Comparison of ENCODE assay signal across 26 cellular contexts in the genomic region with DNA sequence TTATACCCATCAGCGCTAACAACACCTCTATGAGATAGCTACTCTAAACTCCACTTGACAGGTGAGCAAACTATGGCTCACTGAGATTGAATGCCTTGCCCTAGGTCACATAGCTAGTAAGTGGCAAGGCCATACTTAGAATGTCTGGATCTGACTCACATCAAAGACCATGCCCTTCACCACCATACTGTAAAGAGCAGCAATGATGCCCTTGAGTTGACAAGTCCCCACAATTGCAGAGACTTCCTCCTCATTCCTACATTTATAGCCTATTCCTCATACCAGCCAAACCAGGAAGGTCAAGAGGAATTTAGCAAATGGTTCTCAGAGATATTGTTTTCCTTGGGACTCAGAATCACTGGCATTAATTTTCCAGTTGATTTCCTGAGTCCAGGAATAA.
"Had no signal": no experiment of that assay in that cellular context is flagged by ENCODE, and none has a peak within 500 bp of the region (broad histone marks: within the 10 kb centered on the region; RNA-seq: fewer than 3 reads in every experiment).

No MANE protein-coding gene starts in this region.

- H3K79me2 ChIP-seq: hepatocyte, parathyroid adenoma had no signal

- DNase-seq: heart right ventricle; islet precursor cell; left cardiac atrium; left ventricle myocardium inferior; naive B cell; natural killer cell; nephron progenitor cell; occipital lobe; psoas muscle; right lobe of liver; stimulated activated CD4-positive, alpha-beta T cell treated with anti-CD3 and anti-CD28 coated beads, Interleukin-12 subunit alpha, Interleukin-12 subunit beta, amount 100 ng/mL, for 4 hours; stimulated activated CD4-positive, alpha-beta T cell treated with anti-CD3 and anti-CD28 coated beads, Interleukin-15, amount 100 ng/mL, for 24 hours; stimulated activated CD4-positive, alpha-beta T cell treated with anti-CD3 and anti-CD28 coated beads, Interleukin-2, amount 100 ng/mL, for 24 hours; stimulated activated CD4-positive, alpha-beta T cell treated with anti-CD3 and anti-CD28 coated beads, Interleukin-4, amount 100 ng/mL, for 1 hour; stimulated activated naive CD4-positive, alpha-beta T cell; tibial artery; upper lobe of right lung had no signal

- H3K36me3 ChIP-seq: heart right ventricle, left ventricle myocardium inferior, neural progenitor cell, neutrophil, right atrium auricular region, right lobe of liver, suprapubic skin, thoracic aorta, tibial artery, upper lobe of right lung had no signal

- H3K4me2 ChIP-seq: hepatocyte, neural progenitor cell had no signal

- H3K4me3 ChIP-seq: heart right ventricle, hepatocyte, left ventricle myocardium inferior, lung, neural progenitor cell, psoas muscle, right atrium auricular region, right lobe of liver, skin epidermis, suprapubic skin, thoracic aorta, tibial artery, upper lobe of right lung had no signal

- H3K27ac ChIP-seq: heart right ventricle, hepatocyte, left ventricle myocardium inferior, neural progenitor cell, neutrophil, parathyroid adenoma, psoas muscle, right atrium auricular region, right lobe of liver, skin epidermis, suprapubic skin, thoracic aorta, tibial artery, upper lobe of right lung had no signal

- H3K9me3 ChIP-seq: heart right ventricle, left ventricle myocardium inferior, neutrophil, psoas muscle, right atrium auricular region, right lobe of liver, suprapubic skin, thoracic aorta, tibial artery, upper lobe of right lung had no signal

- ATAC-seq: heart right ventricle, left cardiac atrium, natural killer cell, psoas muscle, right lobe of liver, upper lobe of right lung had no signal

- H2AFZ ChIP-seq: hepatocyte, neural progenitor cell, parathyroid adenoma had no signal

- H3K4me1 ChIP-seq: heart right ventricle, left ventricle myocardium inferior, parathyroid adenoma, psoas muscle, right atrium auricular region, right lobe of liver, suprapubic skin, tibial artery, upper lobe of right lung had no signal

- H3K9ac ChIP-seq: neural progenitor cell, parathyroid adenoma had no signal

- H3K27me3 ChIP-seq: hepatocyte, neural progenitor cell, neutrophil, right atrium auricular region, right lobe of liver, suprapubic skin, tibial artery, upper lobe of right lung had no signal
